ENCODE assay signal across 8 cellular contexts in genomic region chr6:32004864-32005537, GRCh38. TPM values are rescaled to one million over a fixed set of nuclear protein-coding genes. Genes with fewer than 3 reads are reported as not detected.
DNase-seq lines count a peak whose midpoint lies in the region; ATAC-seq, FAIRE-seq and TF ChIP-seq lines count a peak whose summit lies in the region.
"Not testable (repeated sequence)": the region's sequence is repeated elsewhere in the genome, so short reads cannot be mapped to it uniquely, and the experiment has no call there.
"Had no signal": no experiment of that assay in that cellular context is flagged by ENCODE, and none has a peak within 500 bp of the region (broad histone marks: within the 10 kb centered on the region; RNA-seq: fewer than 3 reads in every experiment).

No MANE protein-coding gene starts in this region.

- not testable (repeated sequence) for H3K36me3 ChIP-seq in RWPE2 (ENCODE audit: low read depth); mammary epithelial cell (ENCODE audit: insufficient read depth, low read length); mucosa of descending colon (ENCODE audit: low read depth); suprapubic skin

- H3K4me1 Mint-ChIP-seq in activated T-cell treated with anti-CD3 and anti-CD28 coated beads, Interleukin-2, amount 50 U/mL, for 4 hours (ENCODE audit: low read depth): not testable (repeated sequence)

- H3K36me3 Mint-ChIP-seq in activated T-cell treated with anti-CD3 and anti-CD28 coated beads, Interleukin-2, amount 50 U/mL, for 4 hours (ENCODE audit: insufficient read depth): not testable (repeated sequence)

- H3K4me1 ChIP-seq in RWPE2 (ENCODE audit: insufficient read depth, poor library complexity, severe bottlenecking); mammary epithelial cell (ENCODE audit: insufficient read depth, low read length); mucosa of descending colon (ENCODE audit: low read depth); suprapubic skin: not testable (repeated sequence)

- not testable (repeated sequence) for H3K9me3 Mint-ChIP-seq in activated T-cell treated with anti-CD3 and anti-CD28 coated beads, Interleukin-2, amount 50 U/mL, for 4 hours

- not testable (repeated sequence) for H3K4me3 Mint-ChIP-seq in activated T-cell treated with anti-CD3 and anti-CD28 coated beads, Interleukin-2, amount 50 U/mL, for 4 hours

- FAIRE-seq in GM18507 (lab: Jason Lieb, UNC): peak; percentile 36

- not testable (repeated sequence) for H2AFZ ChIP-seq in mammary epithelial cell (ENCODE audit: low read depth, low read length)

- TF ChIP-seq POLR2A in suprapubic skin (IDR thresholded peaks at IDR 0.05): not testable (repeated sequence)

- H3K9ac ChIP-seq in mammary epithelial cell (ENCODE audit: insufficient read depth, low read length): not testable (repeated sequence)

- not testable (repeated sequence) for BruUV-seq in mammary epithelial cell (replicated peaks; lab: Mats Ljungman, UMichigan)

- not testable (repeated sequence) for H3K4me3 ChIP-seq in RWPE2 (ENCODE audit: severe bottlenecking); mammary epithelial cell (replicated peaks in 1 of 3; ENCODE audit: insufficient read depth in 1 of 3, low read depth in 2 of 3, low read length in 3 of 3); mucosa of descending colon; suprapubic skin

- dilution Hi-C loops in mammary epithelial cell (cut with HindIII; ENCODE audit: low sequenced_read_pairs): not testable (repeated sequence)

- DNase-seq in GM18507 (ENCODE audit: extremely low spot score, insufficient read length, low read depth); RWPE2 (ENCODE audit: low spot score); activated T-cell treated with anti-CD3 and anti-CD28 coated beads, Interleukin-2, amount 50 U/mL, for 4 hours; mucosa of descending colon: not testable (repeated sequence)
- DNase-seq in mammary epithelial cell (peak; percentile 11), suprapubic skin (ENCODE audit: low spot score in 2 of 2) (peak in 1 of 2 donors; percentile 7)

- TF ChIP-seq EP300 in suprapubic skin (IDR thresholded peaks at IDR 0.05): not testable (repeated sequence)

- peak; percentile 44; the same call in 1 of the 3 replicates for ATAC-seq in RWPE2 (ENCODE audit: low read depth)
- ATAC-seq in activated T-cell treated with anti-CD3 and anti-CD28 coated beads, Interleukin-2, amount 50 U/mL, for 4 hours: peak; percentile 63 to 72
- ATAC-seq in mucosa of descending colon: peak; percentile 39

- H3K9me3 ChIP-seq in RWPE2 (ENCODE audit: severe bottlenecking); mammary epithelial cell (replicated peaks; ENCODE audit: insufficient read depth, low read length); mucosa of descending colon; suprapubic skin: not testable (repeated sequence)

- H4K20me1 ChIP-seq in mammary epithelial cell (ENCODE audit: insufficient read depth, low read length): not testable (repeated sequence)

- CTCF ChIA-PET in mammary epithelial cell (lab: Charles Lee; ENCODE audit: low non-redundant PET): not testable (repeated sequence)

- H3K27me3 ChIP-seq in RWPE2 (ENCODE audit: insufficient read depth, poor library complexity, severe bottlenecking); mammary epithelial cell (ENCODE audit: insufficient read depth, low read length); suprapubic skin: not testable (repeated sequence)

- in situ Hi-C loops in mammary epithelial cell (cut with MboI; ENCODE audit: low sequenced_read_pairs in 2 of 2): not testable (repeated sequence)

- not testable (repeated sequence) for H3K27me3 Mint-ChIP-seq in activated T-cell treated with anti-CD3 and anti-CD28 coated beads, Interleukin-2, amount 50 U/mL, for 4 hours (ENCODE audit: low read depth)

- not testable (repeated sequence) for H3K4me2 ChIP-seq in mammary epithelial cell (ENCODE audit: insufficient read depth, low read depth, low read length)

- not testable (repeated sequence) for H3K27ac ChIP-seq in RWPE2 (ENCODE audit: poor library complexity, severe bottlenecking); mammary epithelial cell (ENCODE audit: insufficient read depth, low read depth, low read length)
- peak overlapping the region; percentile 8 for H3K27ac ChIP-seq in suprapubic skin

- not testable (repeated sequence) for TF ChIP-seq CTCF in RWPE2 (IDR thresholded peaks at IDR 0.05; ENCODE audit: poor library complexity, severe bottlenecking); mammary epithelial cell (conservative IDR thresholded peaks at IDR 0.05 in 1 of 2, IDR thresholded peaks at IDR 0.05 in 1 of 2; ENCODE audit: extremely low read depth in 1 of 2, insufficient read depth in 1 of 2, low read depth in 1 of 2, low read length in 2 of 2); mucosa of descending colon (IDR thresholded peaks at IDR 0.05); suprapubic skin (IDR thresholded peaks at IDR 0.05)

- intact Hi-C loops in mammary epithelial cell (cut with micrococcal nuclease); mucosa of descending colon (cut with DNase I, micrococcal nuclease): not testable (repeated sequence)

- not testable (repeated sequence) for H3K79me2 ChIP-seq in mammary epithelial cell (ENCODE audit: insufficient read depth, low read length)

- WGBS in mammary epithelial cell (ENCODE audit: low coverage, missing lambda C conversion rate): 48% methylated on average over 8 of the region's 13 CpGs
- WGBS in suprapubic skin: 70% methylated on average over 9 of the region's 13 CpGs

RNA-seq across cellular contexts. Expression of gene C4B, which starts 9.6 kb away (rescaled TPM):
- 1 to 10 TPM; 4.9 to 5.3 (median 5.2) TPM for total RNA-seq in activated T-cell treated with anti-CD3 and anti-CD28 coated beads, Interleukin-2, amount 50 U/mL, for 4 hours
- 1 to 10 TPM; 2.8 to 2.9 TPM for total RNA-seq in mammary epithelial cell
- 2.3 TPM for polyA plus RNA-seq in mammary epithelial cell
- polyA minus RNA-seq in mammary epithelial cell: not detected
- 100 to 1,000 TPM in 1 of 3 donors, 10 to 100 TPM in 1, 1 to 10 TPM in 1; 9.2 to 175 (median 51.0) TPM for total RNA-seq in mucosa of descending colon
- total RNA-seq in suprapubic skin: 1 to 10 TPM; 1.3 to 9.4 (median 5.1) TPM

RNA-seq across cellular contexts. Expression of gene C4A, which starts 23.1 kb away (rescaled TPM):
- total RNA-seq in activated T-cell treated with anti-CD3 and anti-CD28 coated beads, Interleukin-2, amount 50 U/mL, for 4 hours: 1 to 10 TPM; 4.3 to 5.9 (median 5.3) TPM
- total RNA-seq in mammary epithelial cell (1 to 10 TPM; 4.2 to 4.4 TPM), mucosa of descending colon (100 to 1,000 TPM in 1 of 3 donors, 10 to 100 TPM in 2; 10.2 to 203 (median 56.0) TPM), suprapubic skin (10 to 100 TPM in 1 of 4 donors, 1 to 10 TPM in 3; 4.0 to 10.2 (median 5.3) TPM)
- polyA plus RNA-seq in mammary epithelial cell: 2.0 TPM
- polyA minus RNA-seq in mammary epithelial cell: not detected

RNA-seq across cellular contexts. Expression of gene DXO, which starts 33.1 kb away (rescaled TPM):
- total RNA-seq in activated T-cell treated with anti-CD3 and anti-CD28 coated beads, Interleukin-2, amount 50 U/mL, for 4 hours: 1 to 10 TPM; 7.1 to 9.0 (median 8.9) TPM
- 10 to 100 TPM; 15.7 to 24.1 TPM for total RNA-seq in mammary epithelial cell
- polyA plus RNA-seq in mammary epithelial cell: 13.4 TPM
- 14.6 TPM for polyA minus RNA-seq in mammary epithelial cell
- 10 to 100 TPM; 12.4 to 18.1 (median 15.8) TPM for total RNA-seq in mucosa of descending colon
- total RNA-seq in suprapubic skin: 10 to 100 TPM; 13.1 to 25.3 (median 16.4) TPM

RNA-seq across cellular contexts. Expression of gene CYP21A2, which starts 33.2 kb away (rescaled TPM):
- total RNA-seq in activated T-cell treated with anti-CD3 and anti-CD28 coated beads, Interleukin-2, amount 50 U/mL, for 4 hours: 1 to 10 TPM in 1 of 3 donors, under 1 TPM in 2; 0.74 to 1.0 (median 0.84) TPM
- total RNA-seq in mammary epithelial cell (under 1 TPM in 1 of 2 donors, not detected in 1; 0.17 TPM), mucosa of descending colon (1 to 10 TPM in 1 of 3 donors, under 1 TPM in 2; 0.93 to 2.1 (median 0.94) TPM), suprapubic skin (1 to 10 TPM in 1 of 4 donors, under 1 TPM in 1, not detected in 2; 0.39 to 2.3 TPM)
- not detected for polyA plus RNA-seq in mammary epithelial cell
- polyA minus RNA-seq in mammary epithelial cell: not detected
- total RNA-seq: GM23248, RPMI7951 had no signal
- polyA plus RNA-seq: GM23248 had no signal

RNA-seq across cellular contexts. Expression of gene SKIC2, which starts 46.0 kb away (rescaled TPM):
- total RNA-seq in activated T-cell treated with anti-CD3 and anti-CD28 coated beads, Interleukin-2, amount 50 U/mL, for 4 hours: 100 to 1,000 TPM; 123 to 157 (median 132) TPM
- total RNA-seq in mammary epithelial cell: 10 to 100 TPM; 46.7 to 51.1 TPM
- polyA plus RNA-seq in mammary epithelial cell: 35.4 TPM
- 92.8 TPM for polyA minus RNA-seq in mammary epithelial cell
- 10 to 100 TPM; 58.6 to 87.2 (median 81.2) TPM for total RNA-seq in mucosa of descending colon
- total RNA-seq in suprapubic skin: 10 to 100 TPM; 31.3 to 60.4 (median 49.3) TPM
